18 cellular contexts compared by ENCODE assay signal in genomic region chr13:59094149-59094548, GRCh38.
"Had no signal": no experiment of that assay in that cellular context is flagged by ENCODE, and none has a peak within 500 bp of the region (broad histone marks: within the 10 kb centered on the region; RNA-seq: fewer than 3 reads in every experiment).

No MANE protein-coding gene starts in this region.

- FAIRE-seq: kidney, pancreas had no signal

- DNase-seq: activated CD4-positive, alpha-beta memory T cell treated with anti-CD3 and anti-CD28 coated beads, Interleukin-2, amount 10 ng/mL, durations not matched to agents 7 days and 5 days; activated CD4-positive, alpha-beta T cell treated with anti-CD3 and anti-CD28 coated beads for 4 hours; activated effector memory CD4-positive, alpha-beta T cell treated with anti-CD3 and anti-CD28 coated beads, Interleukin-2, amount 50 U/mL, for 16 hours; activated T-cell treated with anti-CD3 and anti-CD28 coated beads, Interleukin-2, amount 50 U/mL, for 4 hours; adrenal gland; central memory CD4-positive, alpha-beta T cell; colonic mucosa; hippocampal formation; kidney; left lung; mucosa of descending colon; naive thymus-derived CD4-positive, alpha-beta T cell; pancreas; trophoblast cell had no signal

- ATAC-seq: activated T-cell treated with anti-CD3 and anti-CD28 coated beads, Interleukin-2, amount 50 U/mL, for 4 hours; left lung; mucosa of descending colon; naive thymus-derived CD4-positive, alpha-beta T cell; pancreas; sciatic nerve; WTC11 had no signal

- H3K27ac ChIP-seq: adrenal gland, colonic mucosa, esophagus muscularis mucosa, left lung, pancreas, suprapubic skin had no signal

- H3K4me3 ChIP-seq: adrenal gland, colonic mucosa, esophagus muscularis mucosa, left lung, mucosa of descending colon, pancreas, suprapubic skin had no signal

- H3K36me3 ChIP-seq: adrenal gland, colonic mucosa, esophagus muscularis mucosa, left lung, pancreas, suprapubic skin had no signal

- H3K9me3 ChIP-seq: adrenal gland, colonic mucosa, esophagus muscularis mucosa, left lung, pancreas, suprapubic skin had no signal

- H3K27me3 ChIP-seq: adrenal gland, colonic mucosa, esophagus muscularis mucosa, left lung, pancreas, suprapubic skin had no signal

- H3K4me1 ChIP-seq: adrenal gland, colonic mucosa, esophagus muscularis mucosa, left lung, pancreas, suprapubic skin had no signal
